In genomic region chr17:58323420-58324408, GRCh38 we compare ENCODE assay signal across 8 cellular contexts. TPM values are rescaled to one million over a fixed set of nuclear protein-coding genes. Genes with fewer than 3 reads are reported as not detected.
A peak's percentile ranks its signal among the peaks of the same experiment; 100 is the strongest.
DNase-seq lines count a peak whose midpoint lies in the region; ATAC-seq and TF ChIP-seq lines count a peak whose summit lies in the region.

No MANE protein-coding gene starts in this region.

- no peak for TF ChIP-seq POLR2A in right lobe of liver (IDR thresholded peaks at IDR 0.05)

- peak overlapping the region; percentile 58 for H3K9ac ChIP-seq in HUES64 (ENCODE audit: low read depth, low read length)
- H3K9ac ChIP-seq in stomach smooth muscle (ENCODE audit: low read length in 2 of 2): peak overlapping the region; percentile 77 to 87

- in situ Hi-C loops in astrocyte of the spinal cord (cut with HindIII; ENCODE audit: low sequenced_read_pairs): no loop called here

- no peaks in the 10 kb centered on the region for H3K9me3 ChIP-seq in HUES64 (ENCODE audit: insufficient read depth, low read depth, low read length)
- no peaks in the 10 kb centered on the region for H3K9me3 ChIP-seq in right lobe of liver
- no peaks in the 10 kb centered on the region for H3K9me3 ChIP-seq in stomach smooth muscle (ENCODE audit: control insufficient read depth in 2 of 2, low read length in 2 of 2)

- TF ChIP-seq CTCF in astrocyte of the spinal cord (IDR thresholded peaks at IDR 0.05; ENCODE audit: low read depth, low read length) (no peak), right lobe of liver (IDR thresholded peaks at IDR 0.05) (no peak)

- 49% methylated on average over 20 of the region's 20 CpGs for WGBS in HUES64
- 50% methylated on average over 2 of the region's 20 CpGs for WGBS in right lobe of liver (ENCODE audit: insufficient coverage, low coverage, low lambda C conversion rate, missing lambda C conversion rate)

- intact Hi-C loops in right lobe of liver (cut with DNase I): loop anchor here in 1 of 2 donors (10.0 kb wide), 1 partner anchor 51 kb away; no protein-coding TSS in a partner anchor

- H3K27ac ChIP-seq in HUES64 (ENCODE audit: low read depth, low read length): no peak overlapping the region
- no peak overlapping the region for H3K27ac ChIP-seq in right lobe of liver
- H3K27ac ChIP-seq in stomach smooth muscle (ENCODE audit: low read length): peak overlapping the region; percentile 53

- ATAC-seq in right lobe of liver (no peak), GM21423 (IDR thresholded peaks at IDR 0.05; ENCODE audit: unreplicated experiment) (no peak)

- peaks cover 24% of the 10 kb centered on the region for H3K27me3 ChIP-seq in HUES64 (ENCODE audit: insufficient read depth, low read length)
- H3K27me3 ChIP-seq in right lobe of liver: no peaks in the 10 kb centered on the region
- H3K27me3 ChIP-seq in stomach smooth muscle (ENCODE audit: control insufficient read depth in 1 of 2, insufficient read depth in 2 of 2, low read length in 2 of 2): no peaks in the 10 kb centered on the region

- H3K4me3 ChIP-seq in HUES64 (ENCODE audit: low read length): peak overlapping the region; percentile 56
- peak overlapping the region; percentile 22 for H3K4me3 ChIP-seq in astrocyte of the spinal cord (ENCODE audit: low read depth, low read length)
- H3K4me3 ChIP-seq in right lobe of liver: peak overlapping the region; percentile 35 to 77 (median 69)
- peak overlapping the region; percentile 83 to 88 for H3K4me3 ChIP-seq in stomach smooth muscle (ENCODE audit: low read length in 2 of 2)

- H3K4me1 ChIP-seq in HUES64 (ENCODE audit: insufficient read depth, low read length) (peaks cover 7% of the 10 kb centered on the region), right lobe of liver (peaks cover 0 to 4% (median 0%) of the 10 kb centered on the region in 4 donors), stomach smooth muscle (ENCODE audit: control insufficient read depth, insufficient read depth, low read length) (peaks cover 22% of the 10 kb centered on the region)

- H3K36me3 ChIP-seq in HUES64 (ENCODE audit: insufficient read depth, low read length) (no peaks in the 10 kb centered on the region), right lobe of liver (no peaks in the 10 kb centered on the region), stomach smooth muscle (ENCODE audit: control insufficient read depth in 2 of 2, insufficient read depth in 2 of 2, low read length in 2 of 2) (peaks cover 0 to 5% of the 10 kb centered on the region in 2 donors)

- DNase-seq in astrocyte of the spinal cord (ENCODE audit: low read depth, low spot score) (no peak), right lobe of liver (peak in 2 of 3 donors; percentile 7 to 46), amygdala (lab: John Stamatoyannopoulos, UW) (no peak), NCI-H2196 (lab: John Stamatoyannopoulos, UW; ENCODE audit: unreplicated experiment) (no peak), hippocampal formation (lab: John Stamatoyannopoulos, UW) (no peak)

RNA-seq across cellular contexts. Expression of gene TSPOAP1, which starts 4.9 kb away (rescaled TPM):
- polyA plus RNA-seq in HUES64 (2013, experiment 1 of 2): 9.3 TPM
- polyA plus RNA-seq in HUES64 (2013, experiment 2 of 2): 12.2 TPM
- total RNA-seq in right lobe of liver: 1 to 10 TPM in 5 of 6 experiments, under 1 TPM in 1; 0.87 to 8.3 (median 3.8) TPM

RNA-seq across cellular contexts. Expression of gene SUPT4H1, which starts 28.3 kb away (rescaled TPM):
- polyA plus RNA-seq in HUES64 (2013, experiment 1 of 2): 73.2 TPM
- 79.8 TPM for polyA plus RNA-seq in HUES64 (2013, experiment 2 of 2)
- 10 to 100 TPM; 24.8 to 50.9 (median 37.0) TPM for total RNA-seq in right lobe of liver

RNA-seq across cellular contexts. Expression of gene MPO, which starts 43.0 kb away (rescaled TPM):
- polyA plus RNA-seq in HUES64 (2013, experiment 1 of 2): not detected
- not detected for polyA plus RNA-seq in HUES64 (2013, experiment 2 of 2)
- total RNA-seq in right lobe of liver: 1 to 10 TPM in 2 of 6 experiments, under 1 TPM in 2, not detected in 2; 0.26 to 4.2 (median 1.9) TPM

Comparison
In these comparisons a context has a peak if more than half of its experiments do, and no peak if none do; other contexts are left out.
1. H3K4me3 ChIP-seq: peak in every context shown above with its lines; median percentile 86 in stomach smooth muscle; 69 in right lobe of liver; 56 in HUES64; 22 in astrocyte of the spinal cord.
2. DNase-seq: peak in right lobe of liver (2 of 3); none in astrocyte of the spinal cord (single experiment), amygdala (0 of 56), NCI-H2196 (single experiment) and hippocampal formation (0 of 2).